30 cellular contexts compared by ENCODE assay signal in the genomic region with DNA sequence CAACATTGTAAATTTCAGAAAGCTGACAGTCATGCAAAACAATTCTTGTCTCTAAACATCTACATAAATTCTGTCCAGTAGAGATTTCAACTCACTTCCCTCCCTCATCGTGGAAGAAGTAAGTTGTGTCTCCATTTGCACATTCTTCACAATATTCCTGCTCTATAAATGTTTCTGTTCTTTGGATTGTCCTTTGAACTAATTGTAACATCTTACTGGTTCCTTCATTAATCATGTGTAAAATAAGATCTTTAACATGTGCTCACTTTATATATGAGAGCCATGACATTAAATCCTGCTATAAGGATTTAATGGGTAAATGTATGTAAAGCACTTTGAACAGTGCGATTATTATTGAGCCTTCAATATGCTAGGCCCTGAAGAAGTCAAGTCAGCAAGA. TPM values are rescaled to one million over a fixed set of nuclear protein-coding genes. Genes with fewer than 3 reads are reported as not detected.
"Had no signal": no experiment of that assay in that cellular context is flagged by ENCODE, and none has a peak within 500 bp of the region (broad histone marks: within the 10 kb centered on the region; RNA-seq: fewer than 3 reads in every experiment).

No MANE protein-coding gene starts in this region.

- H3K4me3 ChIP-seq: stomach, suprapubic skin, testis, thoracic aorta, thyroid gland, tibial artery, tibial nerve, transverse colon, upper lobe of left lung, upper lobe of right lung, uterus, vagina had no signal

- H3K4me1 ChIP-seq: suprapubic skin, thyroid gland, upper lobe of left lung, upper lobe of right lung, uterus, vagina had no signal

- ATAC-seq: stimulated activated effector memory CD8-positive, alpha-beta T cell treated with anti-CD3 and anti-CD28 coated beads, Interleukin-12 subunit alpha, Interleukin-12 subunit beta, amount 100 ng/mL, for 72 hours; stimulated activated memory B cell treated with anti-CD40 and anti-IgM and Interleukin-4, amounts not matched to agents 10 μg/mL and 1 μg/mL and 100 μg/mL, for 72 hours; stimulated activated naive B cell treated with anti-CD40 and anti-IgM and Interleukin-4, amounts not matched to agents 10 μg/mL and 1 μg/mL and 100 μg/mL, for 72 hours; stimulated activated naive CD8-positive, alpha-beta T cell treated with anti-CD3 and anti-CD28 coated beads, Interleukin-15, amount 100 ng/mL, for 72 hours; stimulated activated naive CD8-positive, alpha-beta T cell treated with anti-CD3 and anti-CD28 coated beads, Interleukin-15, Interleukin-2, amounts not matched to agents 100 U/mL and 50 U/mL, for 24 hours; upper lobe of right lung had no signal

- H3K27me3 ChIP-seq: stomach, suprapubic skin, testis, thyroid gland, tibial artery, tibial nerve, transverse colon, upper lobe of left lung, upper lobe of right lung, uterus, vagina had no signal

- H3K36me3 ChIP-seq: suprapubic skin, thoracic aorta, thyroid gland, tibial artery, tibial nerve, transverse colon, upper lobe of right lung, uterus, vagina had no signal

- H3K27ac ChIP-seq: stomach, suprapubic skin, testis, thoracic aorta, thyroid gland, tibial artery, tibial nerve, transverse colon, upper lobe of left lung, upper lobe of right lung, uterus, vagina had no signal

- DNase-seq: stimulated activated CD4-positive, alpha-beta T cell treated with anti-CD3 and anti-CD28 coated beads, Interleukin-2, amount 100 ng/mL, for 48 hours; stimulated activated CD4-positive, alpha-beta T cell treated with anti-CD3 and anti-CD28 coated beads, Interleukin-4, amount 100 ng/mL, for 1 hour; stimulated activated CD4-positive, alpha-beta T cell treated with anti-CD3 and anti-CD28 coated beads, Interleukin-4, amount 100 ng/mL, for 24 hours; stimulated activated CD4-positive, alpha-beta T cell treated with anti-CD3 and anti-CD28 coated beads, Interleukin-4, amount 100 ng/mL, for 4 hours; stimulated activated CD8-positive, alpha-beta memory T cell treated with anti-CD3 and anti-CD28 coated beads, Interleukin-4, amount 100 ng/mL, for 48 hours; stimulated activated naive B cell treated with anti-CD40 and anti-IgM and Interleukin-4, amounts not matched to agents 10 μg/mL and 1 μg/mL and 100 μg/mL, for 72 hours; stimulated activated naive CD4-positive, alpha-beta T cell; stimulated activated naive CD4-positive, alpha-beta T cell treated with Interleukin-2 at 50 U/mL for 16 hours; stimulated activated naive CD8-positive, alpha-beta T cell treated with anti-CD3 and anti-CD28 coated beads, Interleukin-15, amount 100 ng/mL, for 72 hours; stimulated activated naive CD8-positive, alpha-beta T cell treated with anti-CD3 and anti-CD28 coated beads, Interleukin-15, Interleukin-2, amounts not matched to agents 100 U/mL and 50 U/mL, for 24 hours; stomach; substantia nigra; testis; thyroid gland; tibial artery; transverse colon; trophoblast cell; upper lobe of left lung; upper lobe of right lung; uterus had no signal

- H3K9me3 ChIP-seq: stomach, suprapubic skin, testis, thoracic aorta, thyroid gland, tibial artery, tibial nerve, transverse colon, upper lobe of left lung, upper lobe of right lung, uterus, vagina had no signal

RNA-seq across cellular contexts. Expression of a gene that starts 28.1 kb away (rescaled TPM):
- total RNA-seq: subcutaneous adipose tissue, suprapubic skin, temporal lobe, thoracic aorta, thyroid gland, transverse colon, upper lobe of left lung, upper lobe of right lung, ureter, urinary bladder, vagina had no signal
- polyA plus RNA-seq: stomach, urinary bladder had no signal
